In genomic region chr17:78313735-78314648, GRCh38 we compare ENCODE assay signal across 8 cellular contexts. TPM values are rescaled to one million over a fixed set of nuclear protein-coding genes. Genes with fewer than 3 reads are reported as not detected.
DNase-seq lines count a peak whose midpoint lies in the region; ATAC-seq and TF ChIP-seq lines count a peak whose summit lies in the region.

No MANE protein-coding gene starts in this region.

- H3K9ac ChIP-seq in GM23248 = peak overlapping the region; percentile 73

- H3K36me3 ChIP-seq in GM23248 (ENCODE audit: low read depth) = no peaks in the 10 kb centered on the region
- H3K36me3 ChIP-seq in right lobe of liver = no peaks in the 10 kb centered on the region

- ATAC-seq in right lobe of liver = peak; percentile 79 to 91 (median 89)
- ATAC-seq in HG02588 (IDR thresholded peaks at IDR 0.05; ENCODE audit: unreplicated experiment) = no peak

- H3K9me3 ChIP-seq in GM23248 (ENCODE audit: low read depth) (no peaks in the 10 kb centered on the region), right lobe of liver (no peaks in the 10 kb centered on the region)

- DNase-seq in AG20443 (ENCODE audit: low spot score) (peak; percentile 88), GM23248 (peak; percentile 77), NCI-H2196 (lab: John Stamatoyannopoulos, UW; ENCODE audit: unreplicated experiment) (peak; percentile 97), coronary artery (ENCODE audit: low spot score) (no peak), right lobe of liver (peak; percentile 82 to 93 (median 87))
- peak; percentile 68 to 71 for DNase-seq in activated CD4-positive, alpha-beta T cell treated with anti-CD3 and anti-CD28 coated beads for 4 hours
- peak; percentile 46 for DNase-seq in stimulated activated CD8-positive, alpha-beta memory T cell treated with anti-CD3 and anti-CD28 coated beads, Interleukin-12 subunit alpha, Interleukin-12 subunit beta, amount 100 ng/mL, for 1 hour (ENCODE audit: low read depth)

- H3K27me3 ChIP-seq in GM23248 (replicated peaks; ENCODE audit: insufficient read depth) (no peaks in the 10 kb centered on the region), right lobe of liver (no peaks in the 10 kb centered on the region)

- H3K79me2 ChIP-seq in GM23248 (ENCODE audit: insufficient read depth) = no peaks in the 10 kb centered on the region

- peak; percentile 78 for TF ChIP-seq POLR2A in right lobe of liver (IDR thresholded peaks at IDR 0.05)

- H3K4me3 ChIP-seq in GM23248 = peak overlapping the region; percentile 68
- H3K4me3 ChIP-seq in coronary artery = peak overlapping the region; percentile 73
- peak overlapping the region; percentile 44 to 56 (median 50) for H3K4me3 ChIP-seq in right lobe of liver

- no peaks in the 10 kb centered on the region for H3K9me2 ChIP-seq in GM23248 (ENCODE audit: insufficient read depth)

- no peaks in the 10 kb centered on the region for H4K20me1 ChIP-seq in GM23248 (ENCODE audit: insufficient read depth)

- TF ChIP-seq CTCF in coronary artery (IDR thresholded peaks at IDR 0.05) (no peak), right lobe of liver (IDR thresholded peaks at IDR 0.05) (no peak)

- peaks cover 26% of the 10 kb centered on the region for H3K4me1 ChIP-seq in GM23248 (ENCODE audit: insufficient read depth)
- H3K4me1 ChIP-seq in right lobe of liver = peaks cover 0 to 25% (median 13%) of the 10 kb centered on the region in 4 donors

- 5 to 6% methylated on average over 59 to 74 of the region's 80 CpGs for WGBS in GM23248 (ENCODE audit: low coverage in 1 of 2, low lambda C conversion rate in 2 of 2, missing lambda C conversion rate in 2 of 2), 2 experiments
- 13% methylated on average over 8 of the region's 80 CpGs for WGBS in right lobe of liver (ENCODE audit: insufficient coverage, low coverage, low lambda C conversion rate, missing lambda C conversion rate)

- in situ Hi-C loops in GM23248 (cut with MboI) = no loop called here

- H3K4me2 ChIP-seq in GM23248 (ENCODE audit: unreplicated experiment) = peak overlapping the region; percentile 67

- H3K27ac ChIP-seq in GM23248 (no peak overlapping the region), coronary artery (peak overlapping the region; percentile 67 to 89), right lobe of liver (peak overlapping the region in 2 of 3 donors; percentile 56 to 76)

- intact Hi-C loops in right lobe of liver (cut with DNase I) = no loop called here

- peak overlapping the region; percentile 59 for H2AFZ ChIP-seq in GM23248

- H3F3A ChIP-seq in GM23248 (ENCODE audit: insufficient read depth) = 0 out of 2 replicates have a peak, but pooled peaks cover 21% of the 10 kb centered on the region

RNA-seq across cellular contexts. Expression of gene SOCS3, which starts 45.9 kb away (rescaled TPM):
- total RNA-seq in GM23248 (2014; rRNA removed; shearing (Covaris generic)) = 47.8 and 50.6 TPM in 2 replicates
- 31.2 and 31.5 TPM in 2 replicates for polyA plus RNA-seq in GM23248 (2016; fragmentation: Nextera tagmentation; extraction: Ambion mirVana)
- total RNA-seq in right lobe of liver = 10 to 100 TPM in 4 of 6 experiments, 1 to 10 TPM in 2; 1.2 to 87.3 (median 24.1) TPM
